Comparison of ENCODE assay signal across 20 cellular contexts in the genomic region with DNA sequence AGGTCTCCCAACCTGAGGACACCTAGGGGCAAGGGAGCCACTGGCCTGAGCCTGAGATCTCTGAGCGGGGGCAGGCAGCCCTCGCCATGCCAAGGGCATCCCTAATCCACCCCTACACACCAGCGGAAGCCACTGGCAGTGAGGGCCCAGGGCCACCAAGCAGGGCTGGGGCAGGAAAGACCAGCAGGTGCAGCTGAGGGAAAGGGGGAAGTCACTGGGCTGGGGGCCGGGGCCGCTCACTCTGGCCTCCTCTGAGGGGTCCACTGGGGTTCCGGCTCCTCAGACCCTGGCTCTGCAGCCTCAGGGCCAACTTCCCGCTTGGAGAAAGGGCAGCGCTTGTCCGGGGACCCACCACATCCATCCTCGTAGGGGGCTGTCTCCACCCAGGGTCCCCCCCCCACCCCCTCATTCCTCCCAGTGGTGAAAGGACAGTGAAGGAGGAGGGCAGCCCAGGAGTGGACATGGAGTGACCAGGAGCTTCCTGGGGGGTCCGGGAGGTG. TPM values are rescaled to one million over a fixed set of nuclear protein-coding genes. Genes with fewer than 3 reads are reported as not detected.
DNase-seq lines count a peak whose midpoint lies in the region; ATAC-seq and TF ChIP-seq lines count a peak whose summit lies in the region.
"Had no signal": no experiment of that assay in that cellular context is flagged by ENCODE, and none has a peak within 500 bp of the region (broad histone marks: within the 10 kb centered on the region; RNA-seq: fewer than 3 reads in every experiment).

No MANE protein-coding gene starts in this region.

- H3K4me2 ChIP-seq in hepatocyte, result no peak overlapping the region
- H3K4me2 ChIP-seq: PC-9 had no signal

- H3K27ac ChIP-seq in left ventricle myocardium inferior (replicated peaks) (no peak overlapping the region), hepatocyte (no peak overlapping the region)
- H3K27ac ChIP-seq: PC-9, SJCRH30 had no signal

- DNase-seq in left ventricle myocardium inferior (peak; percentile 6), left ventricle myocardium superior (no peak), hepatocyte (ENCODE audit: low spot score) (peak; percentile 1), sciatic nerve (ENCODE audit: low spot score) (peak; percentile 36), SHP77 (lab: John Stamatoyannopoulos, UW) (no peak), putamen (ENCODE audit: low spot score) (no peak)
- DNase-seq in stimulated activated CD4-positive, alpha-beta T cell treated with anti-CD3 and anti-CD28 coated beads, Interleukin-15, amount 100 ng/mL, for 24 hours, result no peak
- DNase-seq: BE2C; Caco-2; CD4-positive, alpha-beta T cell; HFFc6; KG1; MV-4-11; NCI-H187 treated with DMSO at 0.1 percent for 48 hours; NCI-H2227 treated with DMSO at 0.1 percent for 48 hours; NCI-H524; PC-9 had no signal

- no peaks in the 10 kb centered on the region for H3K79me2 ChIP-seq in hepatocyte

- ATAC-seq in left ventricle myocardium superior (no peak), sciatic nerve (no peak), HG03280 (IDR thresholded peaks at IDR 0.05; ENCODE audit: unreplicated experiment) (no peak)

- H3K4me1 ChIP-seq in left ventricle myocardium inferior (peaks cover 9% of the 10 kb centered on the region), hepatocyte (ENCODE audit: insufficient read depth) (no peaks in the 10 kb centered on the region)
- H3K4me1 ChIP-seq: BE2C, Caco-2 had no signal

- H3K4me3 ChIP-seq in left ventricle myocardium inferior (no peak overlapping the region), hepatocyte (no peak overlapping the region)
- H3K4me3 ChIP-seq: PC-9, SJCRH30 had no signal

- WGBS in hepatocyte (ENCODE audit: low lambda C conversion rate, missing lambda C conversion rate), result 93% methylated on average over 5 of the region's 11 CpGs

- no peaks in the 10 kb centered on the region for H3K9me2 ChIP-seq in hepatocyte (replicated peaks; ENCODE audit: insufficient read depth)

- no peaks in the 10 kb centered on the region for H3K36me3 ChIP-seq in left ventricle myocardium inferior
- no peaks in the 10 kb centered on the region for H3K36me3 ChIP-seq in hepatocyte (replicated peaks; ENCODE audit: insufficient read depth, low read depth)
- H3K36me3 ChIP-seq: BE2C, SJCRH30 had no signal

- H3K27me3 ChIP-seq in left ventricle myocardium inferior (ENCODE audit: low read depth), result peaks cover 21% of the 10 kb centered on the region
- H3K27me3 ChIP-seq in hepatocyte, result no peaks in the 10 kb centered on the region

- no peak for TF ChIP-seq CTCF in left ventricle myocardium inferior (IDR thresholded peaks at IDR 0.05; ENCODE audit: borderline replicate concordance)
- no peak for TF ChIP-seq CTCF in hepatocyte (IDR thresholded peaks at IDR 0.05; ENCODE audit: poor library complexity)

- H2AFZ ChIP-seq in hepatocyte, result no peak overlapping the region
- H2AFZ ChIP-seq: PC-9 had no signal

- H4K20me1 ChIP-seq in hepatocyte (ENCODE audit: insufficient read depth, poor library complexity, severe bottlenecking), result no peaks in the 10 kb centered on the region

- intact Hi-C loops in left ventricle myocardium inferior (cut with micrococcal nuclease) (no loop called here), left ventricle myocardium superior (cut with micrococcal nuclease) (no loop called here), sciatic nerve (cut with DNase I) (no loop called here)

- H3K9me3 ChIP-seq in left ventricle myocardium inferior (replicated peaks), result no peaks in the 10 kb centered on the region
- H3K9me3 ChIP-seq in hepatocyte (ENCODE audit: low read depth), result no peaks in the 10 kb centered on the region
- H3K9me3 ChIP-seq: BE2C, Caco-2, SJCRH30 had no signal

RNA-seq across cellular contexts. Expression of gene ACTRT2, which starts 42.5 kb away (rescaled TPM):
- total RNA-seq in left ventricle myocardium inferior (not detected), left ventricle myocardium superior (not detected), hepatocyte (not detected in 2 replicates), sciatic nerve (not detected)
- polyA plus RNA-seq in hepatocyte, result not detected in 2 replicates
- total RNA-seq: Caco-2; CD4-positive, alpha-beta T cell; HFFc6; HT-29; PC-9; SJCRH30 had no signal

Comparison
In these comparisons a context has a peak if more than half of its experiments do, and no peak if none do; other contexts are left out.
1. DNase-seq: peak in left ventricle myocardium inferior (single experiment), hepatocyte (single experiment) and sciatic nerve (single experiment); none in left ventricle myocardium superior (single experiment), stimulated activated CD4-positive, alpha-beta T cell treated with anti-CD3 and anti-CD28 coated beads, Interleukin-15, amount 100 ng/mL, for 24 hours (single experiment), SHP77 (0 of 2) and putamen (single experiment).